ENCODE assay signal across 15 cellular contexts in genomic region chr1:88463401-88463800, GRCh38.
A peak's percentile ranks its signal among the peaks of the same experiment; 100 is the strongest.
DNase-seq lines count a peak whose midpoint lies in the region; ATAC-seq and TF ChIP-seq lines count a peak whose summit lies in the region.
"Had no signal": no experiment of that assay in that cellular context is flagged by ENCODE, and none has a peak within 500 bp of the region (broad histone marks: within the 10 kb centered on the region; RNA-seq: fewer than 3 reads in every experiment).

No MANE protein-coding gene starts in this region.

- H4K20me1 ChIP-seq in GM23338 (replicated peaks; ENCODE audit: insufficient read depth), result no peaks in the 10 kb centered on the region

- TF ChIP-seq EP300 in stomach (IDR thresholded peaks at IDR 0.05) (no peak), suprapubic skin (IDR thresholded peaks at IDR 0.05) (no peak)

- H3K9ac ChIP-seq in mesenchymal stem cell (ENCODE audit: low read length), result peak overlapping the region; percentile 87

- no peak overlapping the region for H2BK120ac ChIP-seq in mesenchymal stem cell (ENCODE audit: low read depth, low read length)

- H3K4me1 Mint-ChIP-seq in GM23338 (peaks cover 2% of the 10 kb centered on the region; the same call in 1 of the 3 replicates), brain (peaks cover 27% of the 10 kb centered on the region)
- H3K4me1 Mint-ChIP-seq: activated CD4-positive, alpha-beta T cell treated with anti-CD3 and anti-CD28 coated beads for 36 hours had no signal

- H3K4ac ChIP-seq in mesenchymal stem cell (ENCODE audit: low read depth in 1 of 2, low read length in 2 of 2), result no peak overlapping the region

- TF ChIP-seq CTCF in GM23338 (conservative IDR thresholded peaks at IDR 0.05; ENCODE audit: low read depth in 2 of 2) (no peak), brain (conservative IDR thresholded peaks at IDR 0.05) (no peak), stomach (IDR thresholded peaks at IDR 0.05) (no peak), suprapubic skin (IDR thresholded peaks at IDR 0.05) (no peak)

- no peaks in the 10 kb centered on the region for H3K9me2 ChIP-seq in GM23338 (ENCODE audit: insufficient read depth)

- H3K79me1 ChIP-seq in mesenchymal stem cell (replicated peaks; ENCODE audit: low read length, poor library complexity, severe bottlenecking), result no peaks in the 10 kb centered on the region

- H4K91ac ChIP-seq in mesenchymal stem cell (ENCODE audit: low read length), result no peak overlapping the region

- H2BK15ac ChIP-seq in mesenchymal stem cell (ENCODE audit: low read depth, poor library complexity, severe bottlenecking), result no peak overlapping the region

- DNase-seq in GM23338 (ENCODE audit: low spot score), result no peak
- DNase-seq in mesenchymal stem cell, result peak; percentile 10
- no peak for DNase-seq in stomach
- DNase-seq in suprapubic skin (ENCODE audit: low spot score in 2 of 2), result no peak
- DNase-seq in GOT3 (lab: John Stamatoyannopoulos, UW), result no peak
- DNase-seq: activated naive CD4-positive, alpha-beta T cell treated with anti-CD3 and anti-CD28 coated beads, Interleukin-2, amount 50 U/mL, for 16 hours; effector memory CD8-positive, alpha-beta T cell; foreskin melanocyte; NCI-H2081 treated with DMSO at 0.1 percent for 48 hours; SHP77; stimulated activated CD4-positive, alpha-beta T cell treated with anti-CD3 and anti-CD28 coated beads, Interleukin-2, amount 100 ng/mL, for 24 hours had no signal

- H3K9me3 Mint-ChIP-seq in GM23338 (peaks cover 6% of the 10 kb centered on the region; the same call in 2 of the 3 replicates), brain (peaks cover 0 to 7% (median 0%) of the 10 kb centered on the region in 5 experiments)
- H3K9me3 Mint-ChIP-seq: effector memory CD8-positive, alpha-beta T cell; T-helper 2 cell treated with Interferon-gamma antibody and Interleukin-4, amounts not matched to agents 5 μg/mL and 100 μg/mL, for 36 hours had no signal

- H3K4me3 Mint-ChIP-seq in GM23338, result 0 out of 3 replicates have a peak overlapping the region, but pooled peaks have one; percentile 37
- H3K4me3 Mint-ChIP-seq in brain, result peak overlapping the region; percentile 73 to 84 (median 82)
- H3K4me3 Mint-ChIP-seq: activated CD4-positive, alpha-beta T cell treated with anti-CD3 and anti-CD28 coated beads for 36 hours; effector memory CD8-positive, alpha-beta T cell; T-helper 2 cell treated with Interferon-gamma antibody and Interleukin-4, amounts not matched to agents 5 μg/mL and 100 μg/mL, for 36 hours had no signal

- 64% methylated on average over 4 of the region's 5 CpGs for WGBS in mesenchymal stem cell
- WGBS in stomach, 5 donors, result 48 to 70% (median 58%) methylated on average over 5 of the region's 5 CpGs
- WGBS in suprapubic skin, result 65% methylated on average over 5 of the region's 5 CpGs

- no peak overlapping the region for H3K14ac ChIP-seq in mesenchymal stem cell (ENCODE audit: low read length in 2 of 2)

- H3K4me2 ChIP-seq in GM23338 (peak overlapping the region; percentile 88), mesenchymal stem cell (ENCODE audit: low read length, poor library complexity, severe bottlenecking) (no peak overlapping the region)

- 0 out of 2 replicates have a peak, but pooled peaks cover 8% of the 10 kb centered on the region for H3K4me1 ChIP-seq in GM23338 (ENCODE audit: insufficient read depth)
- peaks cover 5% of the 10 kb centered on the region for H3K4me1 ChIP-seq in mesenchymal stem cell (ENCODE audit: control insufficient read depth, insufficient read depth, low read depth, low read length)
- peaks cover 0 to 17% (median 5%) of the 10 kb centered on the region in 4 donors for H3K4me1 ChIP-seq in stomach
- peaks cover 3% of the 10 kb centered on the region for H3K4me1 ChIP-seq in suprapubic skin

- H3K27ac ChIP-seq in GM23338 (ENCODE audit: low read depth) (no peak overlapping the region), mesenchymal stem cell (ENCODE audit: low read length, poor library complexity, severe bottlenecking) (no peak overlapping the region), stomach (peak overlapping the region in 4 of 5 donors; percentile 77 to 88 (median 84)), suprapubic skin (no peak overlapping the region)

- ATAC-seq in GM23338, result no peak
- no peak for ATAC-seq in HG02610 (IDR thresholded peaks at IDR 0.05; ENCODE audit: unreplicated experiment)
- ATAC-seq: activated CD4-positive, alpha-beta T cell treated with anti-CD3 and anti-CD28 coated beads for 36 hours; effector memory CD8-positive, alpha-beta T cell had no signal

- H3K36me3 ChIP-seq in GM23338 (ENCODE audit: insufficient read depth), result no peaks in the 10 kb centered on the region
- H3K36me3 ChIP-seq in mesenchymal stem cell (ENCODE audit: control insufficient read depth in 1 of 2, insufficient read depth in 2 of 2, low read depth in 1 of 2, low read length in 2 of 2), result no peaks in the 10 kb centered on the region
- H3K36me3 ChIP-seq in stomach, result no peaks in the 10 kb centered on the region
- H3K36me3 ChIP-seq in suprapubic skin, result no peaks in the 10 kb centered on the region

- H3K36me3 Mint-ChIP-seq in GM23338 (ENCODE audit: low read depth) (peaks cover 5% of the 10 kb centered on the region; the same call in 1 of the 3 replicates), brain (no peaks in the 10 kb centered on the region)

- H3F3A ChIP-seq in GM23338 (replicated peaks; ENCODE audit: low read depth), result no peaks in the 10 kb centered on the region

- H3K27ac Mint-ChIP-seq in GM23338 (no peak overlapping the region), brain (peak overlapping the region in 2 of 5 experiments; percentile 91 to 95)
- H3K27ac Mint-ChIP-seq: activated CD4-positive, alpha-beta T cell treated with anti-CD3 and anti-CD28 coated beads for 36 hours; effector memory CD8-positive, alpha-beta T cell; T-helper 2 cell treated with Interferon-gamma antibody and Interleukin-4, amounts not matched to agents 5 μg/mL and 100 μg/mL, for 36 hours had no signal

- peaks cover 13% of the 10 kb centered on the region for H3K27me3 ChIP-seq in GM23338 (ENCODE audit: insufficient read depth)
- H3K27me3 ChIP-seq in mesenchymal stem cell (ENCODE audit: control insufficient read depth in 1 of 2, insufficient read depth in 1 of 2, low read length in 2 of 2), result peaks cover 0 to 14% of the 10 kb centered on the region in 2 experiments
- H3K27me3 ChIP-seq in stomach, result peaks cover 0 to 6% (median 4%) of the 10 kb centered on the region in 3 donors
- peaks cover 7% of the 10 kb centered on the region for H3K27me3 ChIP-seq in suprapubic skin

- no peak overlapping the region for H4K8ac ChIP-seq in mesenchymal stem cell (ENCODE audit: low read length)

- H2AK5ac ChIP-seq in mesenchymal stem cell (ENCODE audit: low read length, severe bottlenecking), result no peak overlapping the region

- TF ChIP-seq POLR2A in stomach (IDR thresholded peaks at IDR 0.05), result no peak
- no peak for TF ChIP-seq POLR2A in suprapubic skin (IDR thresholded peaks at IDR 0.05)

- no peak overlapping the region for H3K18ac ChIP-seq in mesenchymal stem cell (ENCODE audit: low read depth in 1 of 2, low read length in 2 of 2)

- H3K27me3 Mint-ChIP-seq in GM23338 (ENCODE audit: insufficient read depth, low read depth, poor library complexity) (peaks cover 2% of the 10 kb centered on the region), brain (peaks cover 13% of the 10 kb centered on the region)

- H2BK12ac ChIP-seq in mesenchymal stem cell (ENCODE audit: low read length in 2 of 2), result no peak overlapping the region

- no peaks in the 10 kb centered on the region for H3K79me2 ChIP-seq in GM23338 (replicated peaks; ENCODE audit: insufficient read depth)

- H3K9me3 ChIP-seq in mesenchymal stem cell (ENCODE audit: control insufficient read depth, low read length), result no peaks in the 10 kb centered on the region
- peaks cover 0 to 13% (median 7%) of the 10 kb centered on the region in 4 donors for H3K9me3 ChIP-seq in stomach
- H3K9me3 ChIP-seq in suprapubic skin, result no peaks in the 10 kb centered on the region

- H3K4me3 ChIP-seq in GM23338 (no peak overlapping the region), mesenchymal stem cell (ENCODE audit: insufficient read depth in 1 of 2, low read depth in 1 of 2, low read length in 2 of 2) (peak overlapping the region in 1 of 2 experiments; percentile 75), stomach (peak overlapping the region in 3 of 4 donors; percentile 46 to 53 (median 48)), suprapubic skin (no peak overlapping the region)

- intact Hi-C loops in stomach (cut with DNase I; ENCODE audit: low total_unique reads), result no loop called here

- no peak overlapping the region for H2BK5ac ChIP-seq in mesenchymal stem cell (ENCODE audit: low read depth, low read length, poor library complexity, severe bottlenecking)

- peak overlapping the region; percentile 94 for H2AFZ ChIP-seq in GM23338
- no peak overlapping the region for H2AFZ ChIP-seq in mesenchymal stem cell (ENCODE audit: low read depth, low read length)

- H3K23ac ChIP-seq in mesenchymal stem cell (ENCODE audit: low read length in 2 of 2), result no peak overlapping the region

TF ChIP-seq in GM23338, 12 proteins besides CTCF, POLR2A, EP300 and RAD21:
- TF ChIP-seq EZH2 (IDR thresholded peaks at IDR 0.05; ENCODE audit: low read depth, unreplicated experiment), result no peak
- TF ChIP-seq POLR2AphosphoS5 (IDR thresholded peaks at IDR 0.05; ENCODE audit: low read depth), result no peak
- TF ChIP-seq ZNF114 (CRISPR knock-in tag; IDR thresholded peaks at IDR 0.05), result no peak

Comparison
In these comparisons a context has a peak if more than half of its experiments do, and no peak if none do; other contexts are left out.
1. H3K27ac ChIP-seq: peak in stomach (4 of 5); none in GM23338 (single experiment), mesenchymal stem cell (single experiment) and suprapubic skin (single experiment).
2. H3K4me3 ChIP-seq: peak in stomach (3 of 4); none in GM23338 (single experiment) and suprapubic skin (single experiment).